ENCODE assay signal across 29 cellular contexts in the genomic region with DNA sequence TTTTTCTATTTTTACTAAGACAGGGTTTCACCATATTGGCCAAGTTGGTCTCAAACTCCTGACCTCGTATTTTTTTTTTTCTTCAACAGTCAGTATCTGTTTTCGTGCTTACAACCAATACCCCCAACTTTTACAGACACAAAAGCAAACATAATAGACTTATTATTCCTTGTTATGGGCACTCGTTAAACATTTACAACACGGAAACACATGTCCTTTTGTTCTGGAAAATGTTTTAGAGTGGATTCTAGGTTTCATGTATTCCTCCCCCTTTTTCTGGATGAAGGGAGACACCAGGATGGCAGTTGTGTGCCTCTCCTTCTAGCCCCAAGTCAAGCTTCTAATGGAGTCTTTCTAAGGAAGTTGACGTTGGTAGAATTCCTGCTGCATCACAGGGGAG.
"Had no signal": no experiment of that assay in that cellular context is flagged by ENCODE, and none has a peak within 500 bp of the region (broad histone marks: within the 10 kb centered on the region; RNA-seq: fewer than 3 reads in every experiment).

No MANE protein-coding gene starts in this region.

- H3K27me3 ChIP-seq: adrenal gland, body of pancreas, esophagus squamous epithelium had no signal

- H3K36me3 ChIP-seq: adrenal gland, esophagus squamous epithelium, WERI-Rb-1 had no signal

- ATAC-seq: activated CD4-positive, CD25-positive, alpha-beta regulatory T cell treated with anti-CD3 and anti-CD28 coated beads, Interleukin-2, amount 50 U/mL, for 24 hours; activated CD8-positive, alpha-beta T cell treated with anti-CD3 and anti-CD28 coated beads for 36 hours; activated naive CD8-positive, alpha-beta T cell treated with anti-CD3 and anti-CD28 coated beads, Interleukin-2, amount 50 U/mL, for 24 hours; body of pancreas had no signal

- FAIRE-seq: colon, endometrium, endothelial cell of umbilical vein, frontal cortex had no signal

- DNase-seq: activated B cell treated with CpG ODN at 0.5 μM for 24 hours; activated CD4-positive, alpha-beta T cell treated with anti-CD3 and anti-CD28 coated beads for 48 hours; activated CD4-positive, alpha-beta T cell treated with anti-CD3 and anti-CD28 coated beads, Interleukin-2, amount 50 U/mL, for 1 hour; activated CD4-positive, alpha-beta T cell treated with anti-CD3 and anti-CD28 coated beads, Interleukin-2, amount 50 U/mL, for 48 hours; activated CD8-positive, alpha-beta memory T cell treated with anti-CD3 and anti-CD28 coated beads for 24 hours; activated CD8-positive, alpha-beta T cell treated with anti-CD3 and anti-CD28 coated beads for 36 hours; activated effector memory CD4-positive, alpha-beta T cell treated with anti-CD3 and anti-CD28 coated beads, Interleukin-2, amount 50 U/mL, for 16 hours; activated naive CD4-positive, alpha-beta T cell treated with anti-CD3 and anti-CD28 coated beads for 36 hours; activated naive CD8-positive, alpha-beta T cell treated with anti-CD3 and anti-CD28 coated beads for 36 hours; activated naive CD8-positive, alpha-beta T cell treated with anti-CD3 and anti-CD28 coated beads, Interleukin-2, amount 50 U/mL, for 24 hours; activated T-cell treated with anti-CD3 and anti-CD28 coated beads, Interleukin-2, amount 50 U/mL, for 48 hours; adrenal gland; amygdala; aorta; body of pancreas; caudate nucleus; cortex of kidney; dermis blood vessel endothelial cell; effector CD8-positive, alpha-beta T cell; esophagus squamous epithelium; head of caudate nucleus; T-helper 2 cell; WERI-Rb-1 had no signal

- H3K4me3 ChIP-seq: adrenal gland, body of pancreas, esophagus squamous epithelium had no signal

- H3K9me3 ChIP-seq: adrenal gland, body of pancreas, esophagus squamous epithelium had no signal

- H3K4me1 ChIP-seq: adrenal gland, body of pancreas, esophagus squamous epithelium had no signal

- H3K27ac ChIP-seq: adrenal gland, body of pancreas, epithelial cell of prostate, esophagus squamous epithelium, WERI-Rb-1 had no signal
